Comparison of ENCODE assay signal across 15 cellular contexts in the genomic region with DNA sequence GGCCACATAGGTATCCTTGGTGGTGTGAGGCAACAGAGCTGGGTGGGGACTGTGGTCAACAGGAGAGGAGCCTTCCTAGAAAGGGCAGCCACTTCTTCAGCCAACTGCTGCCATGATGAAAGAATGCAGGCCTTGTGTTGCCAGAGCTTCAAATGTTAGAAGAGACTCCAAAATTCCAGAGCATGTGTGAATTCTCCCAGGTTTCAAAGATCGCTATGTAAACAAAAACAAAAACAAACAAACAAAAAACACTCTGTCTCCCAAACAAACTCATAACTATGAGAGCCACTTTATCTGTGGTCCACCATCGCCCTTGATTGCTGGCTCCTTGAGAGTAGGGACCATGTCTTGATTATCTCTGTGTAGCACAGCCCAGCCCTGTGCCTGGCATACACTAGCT. TPM values are rescaled to one million over a fixed set of nuclear protein-coding genes. Genes with fewer than 3 reads are reported as not detected.
A peak's percentile ranks its signal among the peaks of the same experiment; 100 is the strongest.
DNase-seq lines count a peak whose midpoint lies in the region; ATAC-seq and TF ChIP-seq lines count a peak whose summit lies in the region.
"Had no signal": no experiment of that assay in that cellular context is flagged by ENCODE, and none has a peak within 500 bp of the region (broad histone marks: within the 10 kb centered on the region; RNA-seq: fewer than 3 reads in every experiment).

No MANE protein-coding gene starts in this region.

- H3K18ac ChIP-seq in H9 (ENCODE audit: insufficient read length, low read depth, low read length) (no peak overlapping the region), mesendoderm (ENCODE audit: low read length) (no peak overlapping the region), neuronal stem cell (ENCODE audit: low read length) (peak overlapping the region; percentile 20)

- H3K23me2 ChIP-seq in H9 (ENCODE audit: insufficient read length, low read depth, low read length, poor library complexity, severe bottlenecking), result no peaks in the 10 kb centered on the region

- H3K36me3 Mint-ChIP-seq in GM23338 (ENCODE audit: low read depth) (no peaks in the 10 kb centered on the region), H9 (ENCODE audit: insufficient read depth in 1 of 3, low read depth in 3 of 3) (no peaks in the 10 kb centered on the region)
- H3K36me3 Mint-ChIP-seq: CD4-positive, alpha-beta memory T cell had no signal

- no peaks in the 10 kb centered on the region for H3K79me2 ChIP-seq in GM23338 (replicated peaks; ENCODE audit: insufficient read depth)
- H3K79me2 ChIP-seq in H9 (ENCODE audit: insufficient read depth, low read length), result no peaks in the 10 kb centered on the region
- no peaks in the 10 kb centered on the region for H3K79me2 ChIP-seq in mesendoderm (ENCODE audit: control insufficient read depth, insufficient read depth, low read length)

- H2BK15ac ChIP-seq in H9 (ENCODE audit: low read depth, low read length), result no peak overlapping the region; the same call in 1 of the 2 replicates
- H2BK15ac ChIP-seq in mesendoderm (replicated peaks; ENCODE audit: low read depth), result no peak overlapping the region
- H2BK15ac ChIP-seq in neuronal stem cell (ENCODE audit: low read length), result no peak overlapping the region

- H3K27ac Mint-ChIP-seq in GM23338 (no peak overlapping the region), H9 (no peak overlapping the region)
- H3K27ac Mint-ChIP-seq: CD4-positive, alpha-beta memory T cell; HFFc6 had no signal

- no peak overlapping the region for H2BK20ac ChIP-seq in H9 (ENCODE audit: low read depth, low read length, poor library complexity, severe bottlenecking)

- H3K4me1 Mint-ChIP-seq in GM23338 (peaks cover 4% of the 10 kb centered on the region; the same call in 2 of the 3 replicates), H9 (peaks cover 11% of the 10 kb centered on the region in 2 experiments)
- H3K4me1 Mint-ChIP-seq: CD4-positive, alpha-beta memory T cell had no signal

- H3K4me3 Mint-ChIP-seq in GM23338, result no peak overlapping the region
- no peak overlapping the region for H3K4me3 Mint-ChIP-seq in H9
- H3K4me3 Mint-ChIP-seq: CD4-positive, alpha-beta memory T cell; HFFc6 had no signal

- H3K79me1 ChIP-seq in H9 (ENCODE audit: insufficient read depth, low read depth, low read length, poor library complexity, severe bottlenecking) (no peaks in the 10 kb centered on the region), mesendoderm (ENCODE audit: low read length) (no peaks in the 10 kb centered on the region), neuronal stem cell (ENCODE audit: low read depth, low read length) (no peaks in the 10 kb centered on the region)

- TF ChIP-seq POLR2A in Peyer's patch (IDR thresholded peaks at IDR 0.05), result no peak

- no peak overlapping the region for H4K5ac ChIP-seq in H9 (ENCODE audit: insufficient read length, low read depth, low read length)
- H4K5ac ChIP-seq in mesendoderm (ENCODE audit: low read length), result no peak overlapping the region

- no peaks in the 10 kb centered on the region for H3K9me2 ChIP-seq in GM23338 (ENCODE audit: insufficient read depth)

- no peaks in the 10 kb centered on the region for H3K9me3 ChIP-seq in H9 (ENCODE audit: control insufficient read depth, low read depth, low read length)
- peaks cover 0 to 6% of the 10 kb centered on the region in 2 donors for H3K9me3 ChIP-seq in neuronal stem cell (replicated peaks in 1 of 2; ENCODE audit: control insufficient read depth in 2 of 2, insufficient read depth in 1 of 2, low read depth in 1 of 2, low read length in 2 of 2)
- H3K9me3 ChIP-seq in Peyer's patch, result peaks cover 0 to 4% (median 0%) of the 10 kb centered on the region in 4 donors
- H3K9me3 ChIP-seq: HAP-1 had no signal

- H3K4me3 ChIP-seq in GM23338, result no peak overlapping the region
- H3K4me3 ChIP-seq in mesendoderm (ENCODE audit: low read length), result no peak overlapping the region
- H3K4me3 ChIP-seq in neuronal stem cell (ENCODE audit: low read length in 2 of 2), result no peak overlapping the region
- H3K4me3 ChIP-seq in Peyer's patch, result no peak overlapping the region
- H3K4me3 ChIP-seq: HAP-1 had no signal

- no peak for DNase-seq in GM23338 (ENCODE audit: low spot score)
- no peak for DNase-seq in H9
- peak; percentile 50 for DNase-seq in mesendoderm
- no peak for DNase-seq in neuronal stem cell (ENCODE audit: low spot score)
- no peak for DNase-seq in Peyer's patch
- DNase-seq: C1 segment of cervical spinal cord; Calu3; CD4-positive, alpha-beta memory T cell; COR-L47; DMS53; DMS79 treated with DMSO at 0.1 percent for 48 hours; HFFc6 had no signal

- H3K4me2 ChIP-seq in GM23338, result no peak overlapping the region
- no peak overlapping the region for H3K4me2 ChIP-seq in H9 (ENCODE audit: insufficient read depth, insufficient read length, low read length)
- no peak overlapping the region for H3K4me2 ChIP-seq in mesendoderm (ENCODE audit: low read length)
- no peak overlapping the region for H3K4me2 ChIP-seq in neuronal stem cell (ENCODE audit: insufficient read depth, low read length, poor library complexity, severe bottlenecking)

- H2AFZ ChIP-seq in GM23338, result peak overlapping the region; percentile 60; the same call in 1 of the 2 replicates
- no peak overlapping the region for H2AFZ ChIP-seq in H9 (ENCODE audit: low read length)
- H2AFZ ChIP-seq in neuronal stem cell (ENCODE audit: low read length), result no peak overlapping the region

- H3K4me1 ChIP-seq in GM23338 (ENCODE audit: insufficient read depth), result no peaks in the 10 kb centered on the region
- H3K4me1 ChIP-seq in H9 (ENCODE audit: insufficient read depth, low read length), result no peaks in the 10 kb centered on the region
- H3K4me1 ChIP-seq in mesendoderm (ENCODE audit: control insufficient read depth, low read depth, low read length), result no peaks in the 10 kb centered on the region
- H3K4me1 ChIP-seq in neuronal stem cell (ENCODE audit: control insufficient read depth in 2 of 2, insufficient read depth in 1 of 2, low read depth in 1 of 2, low read length in 2 of 2), result peaks cover 0 to 4% of the 10 kb centered on the region in 2 donors
- H3K4me1 ChIP-seq in Peyer's patch, result no peaks in the 10 kb centered on the region
- H3K4me1 ChIP-seq: HAP-1 had no signal

- H4K8ac ChIP-seq in H9 (replicated peaks; ENCODE audit: insufficient read length, low read depth, low read length) (no peak overlapping the region), mesendoderm (ENCODE audit: low read depth, low read length) (no peak overlapping the region), neuronal stem cell (ENCODE audit: low read depth, low read length) (no peak overlapping the region)

- no peaks in the 10 kb centered on the region; the same call in 2 of the 3 replicates for H3K9me3 Mint-ChIP-seq in GM23338
- H3K9me3 Mint-ChIP-seq in H9, result peaks cover 0 to 4% of the 10 kb centered on the region in 2 experiments; a peak in 1 of 5 replicates
- H3K9me3 Mint-ChIP-seq: HFFc6 had no signal

- H3K27me3 Mint-ChIP-seq in GM23338 (ENCODE audit: insufficient read depth, low read depth, poor library complexity) (peaks cover 2% of the 10 kb centered on the region), H9 (ENCODE audit: low read depth) (peaks cover 13% of the 10 kb centered on the region)

- H3K27me3 ChIP-seq in GM23338 (ENCODE audit: insufficient read depth) (no peaks in the 10 kb centered on the region), H9 (ENCODE audit: insufficient read depth, low read length) (no peaks in the 10 kb centered on the region), mesendoderm (ENCODE audit: insufficient read depth, low read length, poor library complexity) (no peaks in the 10 kb centered on the region), neuronal stem cell (ENCODE audit: control insufficient read depth in 3 of 3, insufficient read depth in 3 of 3, low read depth in 1 of 3, low read length in 3 of 3) (peaks cover 0 to 15% (median 0%) of the 10 kb centered on the region in 3 experiments), Peyer's patch (no peaks in the 10 kb centered on the region)

- TF ChIP-seq CTCF in GM23338 (conservative IDR thresholded peaks at IDR 0.05; ENCODE audit: low read depth in 2 of 2) (no peak), H9 (conservative IDR thresholded peaks at IDR 0.05) (no peak), Peyer's patch (IDR thresholded peaks at IDR 0.05) (no peak)

- no CpG with 5 or more reads among the region's 2 CpGs for WGBS in H9 (ENCODE audit: extremely low coverage, insufficient read length, low lambda C conversion rate)
- WGBS in mesendoderm (ENCODE audit: extremely low coverage, insufficient coverage, low lambda C conversion rate), result no CpG with 5 or more reads among the region's 2 CpGs
- no CpG with 5 or more reads among the region's 2 CpGs for WGBS in neuronal stem cell (ENCODE audit: extremely low coverage in 2 of 2, insufficient read length in 2 of 2, insufficient replicate concordance in 1 of 2), 2 donors

- H4K20me1 ChIP-seq in GM23338 (replicated peaks; ENCODE audit: insufficient read depth) (no peaks in the 10 kb centered on the region), H9 (ENCODE audit: control insufficient read depth, insufficient read depth, insufficient read length) (no peaks in the 10 kb centered on the region)

- no peak for ATAC-seq in GM23338
- ATAC-seq in HG03442 (IDR thresholded peaks at IDR 0.05; ENCODE audit: unreplicated experiment), result no peak

- no peak overlapping the region for H2AK5ac ChIP-seq in H9 (ENCODE audit: insufficient read length, low read length)
- H2AK5ac ChIP-seq in mesendoderm (ENCODE audit: low read length), result no peak overlapping the region
- no peak overlapping the region for H2AK5ac ChIP-seq in neuronal stem cell (ENCODE audit: low read depth, low read length)

- no peak overlapping the region for H3T11ph ChIP-seq in H9 (ENCODE audit: low read length)

- H3K36me3 ChIP-seq in GM23338 (ENCODE audit: insufficient read depth) (no peaks in the 10 kb centered on the region), mesendoderm (ENCODE audit: control insufficient read depth, insufficient read depth, low read length) (no peaks in the 10 kb centered on the region), neuronal stem cell (replicated peaks in 1 of 2; ENCODE audit: control insufficient read depth in 2 of 2, insufficient read depth in 2 of 2, low read length in 2 of 2) (no peaks in the 10 kb centered on the region), Peyer's patch (no peaks in the 10 kb centered on the region)
- H3K36me3 ChIP-seq: HAP-1 had no signal

- H3K4ac ChIP-seq in H9 (ENCODE audit: low read depth, low read length) (no peak overlapping the region), mesendoderm (ENCODE audit: low read depth, low read length) (no peak overlapping the region), neuronal stem cell (ENCODE audit: low read length) (no peak overlapping the region)

- H2BK120ac ChIP-seq in H9 (ENCODE audit: low read depth, low read length, poor library complexity, severe bottlenecking), result no peak overlapping the region
- no peak overlapping the region for H2BK120ac ChIP-seq in mesendoderm (ENCODE audit: low read depth, low read length)
- H2BK120ac ChIP-seq in neuronal stem cell (ENCODE audit: low read depth, low read length), result no peak overlapping the region

- H2BK5ac ChIP-seq in H9 (ENCODE audit: insufficient read length, low read length) (no peak overlapping the region), mesendoderm (ENCODE audit: low read length) (no peak overlapping the region), neuronal stem cell (ENCODE audit: low read length) (no peak overlapping the region)

- no peak overlapping the region for H4K91ac ChIP-seq in H9 (ENCODE audit: insufficient read length, low read depth, low read length)
- no peak overlapping the region for H4K91ac ChIP-seq in neuronal stem cell (ENCODE audit: low read depth, low read length, poor library complexity)

- H3K14ac ChIP-seq in H9 (ENCODE audit: insufficient read depth, low read length) (peak overlapping the region; percentile 87; the same call in 1 of the 2 replicates), neuronal stem cell (ENCODE audit: low read length) (peak overlapping the region; percentile 14)

- no peak overlapping the region for H3K9ac ChIP-seq in H9 (ENCODE audit: extremely low read depth, insufficient read length, low read length)
- H3K9ac ChIP-seq in mesendoderm (ENCODE audit: low read length), result no peak overlapping the region
- H3K9ac ChIP-seq in neuronal stem cell (ENCODE audit: low read depth, low read length, poor library complexity), result no peak overlapping the region

- H3F3A ChIP-seq in GM23338 (replicated peaks; ENCODE audit: low read depth), result no peaks in the 10 kb centered on the region

- H2BK12ac ChIP-seq in H9 (ENCODE audit: insufficient read length, low read depth, low read length) (no peak overlapping the region), neuronal stem cell (ENCODE audit: low read length) (no peak overlapping the region)

- H3K23ac ChIP-seq in H9 (ENCODE audit: insufficient read length, low read depth, low read length) (no peak overlapping the region), mesendoderm (ENCODE audit: low read length) (no peak overlapping the region), neuronal stem cell (ENCODE audit: low read depth, low read length, poor library complexity) (no peak overlapping the region)

- no peak overlapping the region for H3K27ac ChIP-seq in GM23338 (ENCODE audit: low read depth)
- H3K27ac ChIP-seq in H9 (ENCODE audit: insufficient read length, low read depth, low read length), result no peak overlapping the region
- H3K27ac ChIP-seq in mesendoderm (ENCODE audit: low read depth, low read length), result no peak overlapping the region
- H3K27ac ChIP-seq in neuronal stem cell (replicated peaks; ENCODE audit: low read length), result no peak overlapping the region
- no peak overlapping the region for H3K27ac ChIP-seq in Peyer's patch

- peak overlapping the region; percentile 63 for H3K56ac ChIP-seq in H9 (ENCODE audit: insufficient read length, low read depth, low read length)
- no peak overlapping the region for H3K56ac ChIP-seq in mesendoderm (ENCODE audit: low read length)

RNA-seq across cellular contexts. Expression of gene ZNF423, which starts 55.5 kb away (rescaled TPM):
- total RNA-seq in GM23338 (2014; rRNA removed; shearing (Covaris generic)), result 39.6 and 41.8 TPM in 2 replicates
- polyA plus RNA-seq in GM23338 (2016; fragmentation: Nextera tagmentation; extraction: Ambion mirVana), result 14.9 and 15.2 TPM in 2 replicates
- total RNA-seq in H9 (2021) (51.5 and 54.0 TPM in 2 replicates), Peyer's patch (10 to 100 TPM in 1 of 4 donors, 1 to 10 TPM in 3; 1.4 to 20.6 (median 4.7) TPM)
- polyA plus RNA-seq in mesendoderm (2013, experiment 1 of 2), result 26.3 TPM
- 27.6 TPM for polyA plus RNA-seq in mesendoderm (2013, experiment 2 of 2)
- 27.7 TPM for polyA plus RNA-seq in neuronal stem cell (2013, experiment 1 of 2)
- polyA plus RNA-seq in neuronal stem cell (2013, experiment 2 of 2), result 27.1 TPM
- total RNA-seq: A172; Calu3; CD4-positive, alpha-beta memory T cell; HFFc6 had no signal
- polyA plus RNA-seq: CD4-positive, alpha-beta memory T cell had no signal
